4 cellular contexts compared by ENCODE assay signal in the genomic region with DNA sequence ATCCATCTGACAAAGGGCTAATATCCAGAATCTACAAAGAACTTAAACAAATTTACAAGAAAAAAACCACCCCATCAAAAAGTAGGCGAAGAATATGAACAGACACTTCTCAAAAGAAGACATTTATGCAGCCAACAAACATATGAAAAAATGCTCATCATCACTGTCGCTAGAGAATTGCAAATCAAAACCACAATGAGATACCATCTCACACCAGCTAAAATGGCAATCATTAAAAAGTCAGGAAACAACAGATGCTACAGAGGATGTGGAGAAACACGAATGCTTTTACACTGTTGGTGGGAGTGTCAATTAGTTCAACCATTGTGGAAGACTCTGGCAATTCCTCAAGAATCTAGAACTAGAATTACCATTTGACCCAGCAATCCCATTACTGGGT. TPM values are rescaled to one million over a fixed set of nuclear protein-coding genes. Genes with fewer than 3 reads are reported as not detected.
"Had no signal": no experiment of that assay in that cellular context is flagged by ENCODE, and none has a peak within 500 bp of the region (broad histone marks: within the 10 kb centered on the region; RNA-seq: fewer than 3 reads in every experiment).

No MANE protein-coding gene starts in this region.

RNA-seq across cellular contexts. Expression of a gene that starts 40.1 kb away (rescaled TPM):
- total RNA-seq: epithelial cell of proximal tubule, esophagus squamous epithelium, gastroesophageal sphincter, mucosa of descending colon had no signal
